Comparison of ENCODE assay signal across 1 cellular context in the genomic region with DNA sequence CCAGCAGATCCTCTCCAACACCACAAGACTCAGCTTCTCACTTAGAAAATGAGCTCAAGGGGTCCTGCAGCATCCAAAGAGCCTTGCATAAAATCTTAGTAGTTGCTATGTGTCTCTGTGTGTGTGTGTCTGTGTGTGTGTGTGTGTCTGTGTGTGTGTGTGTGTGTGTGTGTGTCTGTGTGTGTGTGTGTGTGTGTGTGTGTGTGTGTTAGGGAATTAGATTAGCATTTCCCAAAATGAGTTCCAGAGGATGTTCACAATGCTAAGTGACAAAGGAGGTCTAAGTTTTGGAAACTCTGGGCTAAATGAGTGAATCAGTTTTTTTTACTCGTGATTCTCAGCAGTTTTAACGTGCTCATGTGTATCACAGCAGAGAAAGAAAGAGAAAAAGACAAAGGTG.
TF ChIP-seq lines count a peak whose summit lies in the region.

No MANE protein-coding gene starts in this region.

TF ChIP-seq in GM23338, 12 proteins besides CTCF, POLR2A, EP300 and RAD21 (continued from another document):
- no peak for TF ChIP-seq ZNF462 (CRISPR knock-in tag; IDR thresholded peaks at IDR 0.05)
